Comparison of ENCODE assay signal across 27 cellular contexts in the genomic region with DNA sequence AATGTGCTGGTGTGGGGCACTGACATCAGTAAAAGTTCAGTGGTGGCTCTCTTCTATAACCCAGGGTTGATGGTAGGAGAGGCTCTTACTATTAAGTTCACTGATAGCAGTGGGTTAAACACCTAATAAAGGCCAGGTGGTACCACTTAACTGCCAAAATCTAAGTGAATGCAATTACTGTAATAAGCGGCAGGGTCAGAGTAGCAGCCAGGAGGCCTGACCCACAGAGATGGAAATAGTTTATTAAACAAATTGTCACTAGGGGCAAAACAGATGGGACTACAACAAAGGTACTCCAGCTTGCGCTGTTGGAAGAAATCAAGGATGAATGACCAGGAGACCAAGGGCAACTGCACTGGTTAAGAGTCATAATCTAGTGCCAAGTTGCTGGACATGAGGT. TPM values are rescaled to one million over a fixed set of nuclear protein-coding genes. Genes with fewer than 3 reads are reported as not detected.
"Had no signal": no experiment of that assay in that cellular context is flagged by ENCODE, and none has a peak within 500 bp of the region (broad histone marks: within the 10 kb centered on the region; RNA-seq: fewer than 3 reads in every experiment).

No MANE protein-coding gene starts in this region.

- H3K9me3 ChIP-seq: esophagus muscularis mucosa, gastrocnemius medialis, prostate gland, right lobe of liver, testis, tibial nerve, upper lobe of right lung, vagina had no signal

- H3K27ac ChIP-seq: epithelial cell of prostate, esophagus muscularis mucosa, gastrocnemius medialis, heart right ventricle, parathyroid adenoma, prostate gland, right lobe of liver, spleen, testis, tibial nerve, upper lobe of right lung, vagina had no signal

- H3K4me3 ChIP-seq: esophagus muscularis mucosa, gastrocnemius medialis, heart right ventricle, prostate gland, right lobe of liver, spleen, testis, tibial nerve, upper lobe of right lung, vagina had no signal

- H3K27me3 ChIP-seq: esophagus muscularis mucosa, gastrocnemius medialis, heart right ventricle, right lobe of liver, spleen, testis, tibial nerve, upper lobe of right lung, vagina had no signal

- H3K4me1 ChIP-seq: esophagus muscularis mucosa, gastrocnemius medialis, heart right ventricle, parathyroid adenoma, prostate gland, right lobe of liver, spleen, testis, tibial nerve, upper lobe of right lung, vagina had no signal

- DNase-seq: effector memory CD8-positive, alpha-beta T cell; gastrocnemius medialis; heart right ventricle; hypothalamus; islet precursor cell; mammary epithelial cell; naive thymus-derived CD4-positive, alpha-beta T cell; nephron progenitor cell; right lobe of liver; spleen; stimulated activated CD4-positive, alpha-beta T cell treated with anti-CD3 and anti-CD28 coated beads, Interleukin-15, amount 100 ng/mL, for 24 hours; stimulated activated CD4-positive, alpha-beta T cell treated with anti-CD3 and anti-CD28 coated beads, Interleukin-1b, Interleukin-23, amount 100 ng/mL, for 48 hours; stimulated activated CD4-positive, alpha-beta T cell treated with anti-CD3 and anti-CD28 coated beads, Interleukin-4, amount 100 ng/mL, for 24 hours; stimulated activated naive CD8-positive, alpha-beta T cell treated with anti-CD3 and anti-CD28 coated beads, Interleukin-15, amount 100 ng/mL, for 72 hours; testis; upper lobe of right lung had no signal

- ATAC-seq: effector memory CD8-positive, alpha-beta T cell; gastrocnemius medialis; heart right ventricle; left lobe of liver; naive thymus-derived CD4-positive, alpha-beta T cell; right lobe of liver; stimulated activated memory B cell treated with anti-CD40 and anti-IgM and Interleukin-4, amounts not matched to agents 10 μg/mL and 1 μg/mL and 100 μg/mL, for 72 hours; stimulated activated naive CD8-positive, alpha-beta T cell treated with anti-CD3 and anti-CD28 coated beads, Interleukin-15, amount 100 ng/mL, for 72 hours; upper lobe of right lung had no signal

RNA-seq across cellular contexts. Expression of a gene that starts 26.6 kb away (rescaled TPM):
- total RNA-seq: esophagus muscularis mucosa; gastrocnemius medialis; heart right ventricle; left lobe of liver; lower leg skin; mammary epithelial cell; mononuclear cell; naive thymus-derived CD4-positive, alpha-beta T cell; renal cortical epithelial cell; right lobe of liver; spleen; tibial nerve; upper lobe of right lung; vagina had no signal
- polyA plus RNA-seq: heart right ventricle; mammary epithelial cell; naive thymus-derived CD4-positive, alpha-beta T cell; spleen had no signal
